Comparison of ENCODE assay signal across 24 cellular contexts in genomic region chr4:56986952-56987351, GRCh38.
"Had no signal": no experiment of that assay in that cellular context is flagged by ENCODE, and none has a peak within 500 bp of the region (broad histone marks: within the 10 kb centered on the region; RNA-seq: fewer than 3 reads in every experiment).

No MANE protein-coding gene starts in this region.

- H3K27me3 ChIP-seq: dorsolateral prefrontal cortex, esophagus squamous epithelium, foreskin keratinocyte, gastroesophageal sphincter, heart left ventricle, hepatocyte, left lung had no signal

- H3K4me3 Mint-ChIP-seq: immature natural killer cell; naive thymus-derived CD4-positive, alpha-beta T cell had no signal

- H3K9me3 Mint-ChIP-seq: immature natural killer cell; naive thymus-derived CD4-positive, alpha-beta T cell had no signal

- H3K9me3 ChIP-seq: esophagus squamous epithelium, gastroesophageal sphincter, heart left ventricle, left lung, lower lobe of right lung had no signal

- H3K4me2 ChIP-seq: hepatocyte had no signal

- DNase-seq: dermis blood vessel endothelial cell; dorsolateral prefrontal cortex; effector CD4-positive, alpha-beta T cell; effector memory CD4-positive, alpha-beta T cell; esophagus squamous epithelium; foreskin keratinocyte; heart left ventricle; hypothalamus; immature natural killer cell; islet precursor cell; kidney; kidney glomerular epithelial cell; left colon; left lung; left ventricle myocardium superior; lower lobe of right lung; mesendoderm; midbrain; naive thymus-derived CD4-positive, alpha-beta T cell had no signal

- H3K27ac Mint-ChIP-seq: naive thymus-derived CD4-positive, alpha-beta T cell had no signal

- H2AFZ ChIP-seq: hepatocyte had no signal

- ATAC-seq: esophagus mucosa; foreskin keratinocyte; gastroesophageal sphincter; heart left ventricle; left colon; left lung; left ventricle myocardium superior; lower lobe of right lung; naive thymus-derived CD4-positive, alpha-beta T cell had no signal

- H3K27ac ChIP-seq: coronary artery, dorsolateral prefrontal cortex, epithelial cell of prostate, esophagus squamous epithelium, foreskin keratinocyte, gastroesophageal sphincter, heart left ventricle, hepatocyte, left lung, lower lobe of right lung had no signal

- H3K27me3 Mint-ChIP-seq: naive thymus-derived CD4-positive, alpha-beta T cell had no signal

- H3K4me3 ChIP-seq: coronary artery, dorsolateral prefrontal cortex, esophagus squamous epithelium, gastroesophageal sphincter, heart left ventricle, hepatocyte, left lung, lower lobe of right lung had no signal
